In the genomic region with DNA sequence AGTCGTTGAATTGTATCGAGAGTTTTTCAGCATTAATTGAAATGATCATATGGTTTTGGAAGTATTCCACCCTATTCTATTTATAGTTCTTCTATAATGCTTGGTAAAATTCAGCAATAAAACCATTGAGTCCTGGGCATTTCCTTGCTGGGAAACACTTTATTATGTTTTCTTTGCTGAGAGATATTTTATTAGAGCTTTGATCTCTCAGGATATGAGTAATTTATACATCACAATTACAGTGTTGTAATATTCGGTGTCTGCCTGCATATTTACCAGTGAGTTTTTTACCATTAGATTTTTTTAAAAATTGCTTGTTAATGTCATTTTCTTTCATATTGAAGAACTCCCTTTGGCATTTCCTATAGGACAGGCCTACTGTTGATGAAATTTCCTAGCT, we compare ENCODE assay signal across 16 cellular contexts.
A peak's percentile ranks its signal among the peaks of the same experiment; 100 is the strongest.
DNase-seq lines count a peak whose midpoint lies in the region; ATAC-seq and TF ChIP-seq lines count a peak whose summit lies in the region.
"Had no signal": no experiment of that assay in that cellular context is flagged by ENCODE, and none has a peak within 500 bp of the region (broad histone marks: within the 10 kb centered on the region; RNA-seq: fewer than 3 reads in every experiment).

No MANE protein-coding gene starts in this region.

- no peak for ATAC-seq in GM19455 (IDR thresholded peaks at IDR 0.05; ENCODE audit: unreplicated experiment)
- ATAC-seq in body of pancreas, result no peak
- ATAC-seq: CD8-positive, alpha-beta T cell; GM23338; HepG2 had no signal

- H3K27ac ChIP-seq in SK-N-MC (peak overlapping the region; percentile 27; the same call in 1 of the 2 replicates), body of pancreas (no peak overlapping the region)
- H3K27ac ChIP-seq: C4-2B had no signal

- no peak overlapping the region for H3K4me3 ChIP-seq in SK-N-MC
- no peak overlapping the region for H3K4me3 ChIP-seq in body of pancreas
- H3K4me3 ChIP-seq: GM23338 had no signal

- H3K9me3 ChIP-seq in SK-N-MC (ENCODE audit: low read depth, low read length) (no peaks in the 10 kb centered on the region), body of pancreas (no peaks in the 10 kb centered on the region)
- H3K9me3 ChIP-seq: BE2C, Caco-2 had no signal

- DNase-seq in ELR (ENCODE audit: low read depth) (peak; percentile 40), LHCN-M2 (ENCODE audit: low read depth) (peak; percentile 30), SK-N-MC (ENCODE audit: low read depth, low spot score) (peak; percentile 45), foreskin melanocyte (peak; percentile 1), cortex of kidney (lab: John Stamatoyannopoulos, UW) (no peak), body of pancreas (no peak)
- DNase-seq: BE2C; Caco-2; CD8-positive, alpha-beta T cell; DND-41; GF-D8; H7 had no signal

- intact Hi-C loops in body of pancreas (cut with DNase I), result no loop called here

- no peak overlapping the region for H3K9ac ChIP-seq in SK-N-MC (ENCODE audit: insufficient read length)

- H3K4me1 ChIP-seq in body of pancreas, result no peaks in the 10 kb centered on the region
- H3K4me1 ChIP-seq: BE2C, Caco-2 had no signal

- WGBS in body of pancreas, 2 donors, result 80 to 84% methylated on average over 3 of the region's 3 CpGs

- no peak for TF ChIP-seq CTCF in body of pancreas (IDR thresholded peaks at IDR 0.05)

- no peaks in the 10 kb centered on the region for H3K27me3 ChIP-seq in body of pancreas
- H3K27me3 ChIP-seq: BE2C had no signal

- H3K36me3 ChIP-seq in SK-N-MC (ENCODE audit: insufficient read depth, low read length) (no peaks in the 10 kb centered on the region), body of pancreas (replicated peaks in 1 of 2; ENCODE audit: insufficient read depth in 1 of 2, low read depth in 2 of 2) (no peaks in the 10 kb centered on the region)
- H3K36me3 ChIP-seq: BE2C had no signal

- TF ChIP-seq POLR2A in body of pancreas (IDR thresholded peaks at IDR 0.05), result no peak

Comparison
In these comparisons a context has a peak if more than half of its experiments do, and no peak if none do; other contexts are left out.
1. DNase-seq: peak in ELR (single experiment), LHCN-M2 (single experiment), SK-N-MC (single experiment) and foreskin melanocyte (single experiment); none in cortex of kidney (single experiment) and body of pancreas (0 of 4).